ENCODE assay signal across 16 cellular contexts in genomic region chr11:45483361-45483760, GRCh38.
DNase-seq lines count a peak whose midpoint lies in the region; ATAC-seq and TF ChIP-seq lines count a peak whose summit lies in the region.
"Had no signal": no experiment of that assay in that cellular context is flagged by ENCODE, and none has a peak within 500 bp of the region (broad histone marks: within the 10 kb centered on the region; RNA-seq: fewer than 3 reads in every experiment).

No MANE protein-coding gene starts in this region.

- CTCF ChIA-PET in PC-3 (lab: Charles Lee): no interaction called here

- no TSS peak for BruUV-seq in PC-3 (replicated peaks; lab: Mats Ljungman, UMichigan)

- no peak overlapping the region for H3K9ac ChIP-seq in endodermal cell (ENCODE audit: extremely low read depth, low read length, poor library complexity, severe bottlenecking)
- H3K9ac ChIP-seq in neural progenitor cell: no peak overlapping the region
- H3K9ac ChIP-seq in PC-3 (ENCODE audit: low read length): no peak overlapping the region

- no peaks in the 10 kb centered on the region for H3K9me3 ChIP-seq in RWPE2 (ENCODE audit: severe bottlenecking)
- H3K9me3 ChIP-seq in endodermal cell (ENCODE audit: control insufficient read depth, low read length): no peaks in the 10 kb centered on the region
- no peaks in the 10 kb centered on the region for H3K9me3 ChIP-seq in neural progenitor cell (ENCODE audit: low read depth)
- H3K9me3 ChIP-seq in sigmoid colon: no peaks in the 10 kb centered on the region
- no peaks in the 10 kb centered on the region for H3K9me3 ChIP-seq in PC-3 (ENCODE audit: low read length)
- H3K9me3 ChIP-seq: Caco-2 had no signal

- H3K9me2 ChIP-seq in PC-3 (replicated peaks; ENCODE audit: low read length): no peaks in the 10 kb centered on the region

- peak; percentile 20 for DNase-seq in RWPE2 (ENCODE audit: low spot score)
- peak; percentile 26 for DNase-seq in endodermal cell
- no peak for DNase-seq in neural progenitor cell (ENCODE audit: low spot score)
- peak; percentile 35 for DNase-seq in sigmoid colon
- DNase-seq in PC-3: no peak
- DNase-seq in medulla oblongata (ENCODE audit: extremely low spot score): no peak
- no peak for DNase-seq in CD14-positive monocyte (ENCODE audit: low spot score)
- no peak for DNase-seq in NCI-H1048 (lab: John Stamatoyannopoulos, UW)
- DNase-seq: C1 segment of cervical spinal cord; Caco-2; CD4-positive, CD25-positive, alpha-beta regulatory T cell; CD8-positive, alpha-beta T cell; DMS153; DND-41; H7 had no signal

- H3K36me3 ChIP-seq in RWPE2 (ENCODE audit: low read depth): no peaks in the 10 kb centered on the region
- H3K36me3 ChIP-seq in endodermal cell (ENCODE audit: control insufficient read depth, insufficient read depth, low read length): no peaks in the 10 kb centered on the region
- H3K36me3 ChIP-seq in neural progenitor cell: no peaks in the 10 kb centered on the region
- H3K36me3 ChIP-seq in sigmoid colon: no peaks in the 10 kb centered on the region
- H3K36me3 ChIP-seq in PC-3 (ENCODE audit: low read depth, low read length): no peaks in the 10 kb centered on the region

- TF ChIP-seq CTCF in RWPE2 (IDR thresholded peaks at IDR 0.05; ENCODE audit: poor library complexity, severe bottlenecking) (no peak), endodermal cell (conservative IDR thresholded peaks at IDR 0.05) (no peak), neural progenitor cell (IDR thresholded peaks at IDR 0.05) (no peak), sigmoid colon (IDR thresholded peaks at IDR 0.05) (no peak), PC-3 (conservative IDR thresholded peaks at IDR 0.05; ENCODE audit: low read depth, low read length) (no peak), CD14-positive monocyte (IDR thresholded peaks at IDR 0.05) (no peak)

- H3K4me3 Mint-ChIP-seq in endodermal cell (no peak overlapping the region), neural progenitor cell (no peak overlapping the region), CD14-positive monocyte (no peak overlapping the region)
- H3K4me3 Mint-ChIP-seq: CD4-positive, CD25-positive, alpha-beta regulatory T cell; CD8-positive, alpha-beta T cell had no signal

- H3K4me3 ChIP-seq in RWPE2 (ENCODE audit: severe bottlenecking) (no peak overlapping the region), endodermal cell (ENCODE audit: low read length) (no peak overlapping the region), neural progenitor cell (no peak overlapping the region), sigmoid colon (no peak overlapping the region), PC-3 (ENCODE audit: low read length) (no peak overlapping the region)

- H3K27me3 ChIP-seq in RWPE2 (ENCODE audit: insufficient read depth, poor library complexity, severe bottlenecking): peaks cover 6% of the 10 kb centered on the region
- peaks cover under 1% of the 10 kb centered on the region for H3K27me3 ChIP-seq in endodermal cell (ENCODE audit: control insufficient read depth, insufficient read depth, low read length, poor library complexity, severe bottlenecking)
- H3K27me3 ChIP-seq in neural progenitor cell: peaks cover 8% of the 10 kb centered on the region
- H3K27me3 ChIP-seq in sigmoid colon: peaks cover 0 to 36% (median 17%) of the 10 kb centered on the region in 3 donors
- H3K27me3 ChIP-seq in PC-3 (ENCODE audit: low read length): peaks cover 40% of the 10 kb centered on the region

- no peaks in the 10 kb centered on the region for H3K4me1 Mint-ChIP-seq in endodermal cell
- H3K4me1 Mint-ChIP-seq in neural progenitor cell: peaks cover 25% of the 10 kb centered on the region
- H3K4me1 Mint-ChIP-seq in CD14-positive monocyte: no peaks in the 10 kb centered on the region
- H3K4me1 Mint-ChIP-seq: CD4-positive, CD25-positive, alpha-beta regulatory T cell had no signal

- WGBS in endodermal cell (ENCODE audit: insufficient coverage in 1 of 2, insufficient read length in 1 of 2), 2 experiments: 97 to 100% methylated on average over 2 to 4 of the region's 4 CpGs
- WGBS in sigmoid colon, 2 donors: 94% methylated on average over 4 of the region's 4 CpGs

- H4K20me1 ChIP-seq in neural progenitor cell (ENCODE audit: low read depth): no peaks in the 10 kb centered on the region
- no peaks in the 10 kb centered on the region for H4K20me1 ChIP-seq in PC-3 (ENCODE audit: low read length)

- no peak for TF ChIP-seq POLR2A in sigmoid colon (IDR thresholded peaks at IDR 0.05)

- no peaks in the 10 kb centered on the region for H3K4me1 ChIP-seq in RWPE2 (ENCODE audit: insufficient read depth, poor library complexity, severe bottlenecking)
- no peaks in the 10 kb centered on the region for H3K4me1 ChIP-seq in endodermal cell (ENCODE audit: control insufficient read depth, insufficient read depth, low read length)
- H3K4me1 ChIP-seq in neural progenitor cell: no peaks in the 10 kb centered on the region
- H3K4me1 ChIP-seq in sigmoid colon: no peaks in the 10 kb centered on the region
- no peaks in the 10 kb centered on the region for H3K4me1 ChIP-seq in PC-3 (ENCODE audit: insufficient read depth, low read length)
- H3K4me1 ChIP-seq: Caco-2 had no signal

- POLR2A ChIA-PET in PC-3 (lab: Charles Lee; ENCODE audit: unreplicated experiment): no interaction called here

- H3K27ac Mint-ChIP-seq in endodermal cell: no peak overlapping the region
- H3K27ac Mint-ChIP-seq in neural progenitor cell: peak overlapping the region; percentile 14
- H3K27ac Mint-ChIP-seq in CD14-positive monocyte: no peak overlapping the region
- H3K27ac Mint-ChIP-seq: CD8-positive, alpha-beta T cell had no signal

- H3F3A ChIP-seq in neural progenitor cell (ENCODE audit: low read depth): no peaks in the 10 kb centered on the region
- no peaks in the 10 kb centered on the region for H3F3A ChIP-seq in PC-3 (ENCODE audit: low read length, unreplicated experiment)

- H2AFZ ChIP-seq in neural progenitor cell (replicated peaks) (no peak overlapping the region), PC-3 (ENCODE audit: low read length) (no peak overlapping the region)

- intact Hi-C loops in sigmoid colon (cut with DNase I): no loop called here
- intact Hi-C loops in PC-3 (cut with micrococcal nuclease): no loop called here
- intact Hi-C loops in CD14-positive monocyte (cut with micrococcal nuclease): no loop called here

- ATAC-seq in RWPE2 (ENCODE audit: low read depth) (no peak), PC-3 (no peak)
- ATAC-seq: CD8-positive, alpha-beta T cell; HCT116 had no signal

- H3K27ac ChIP-seq in RWPE2 (ENCODE audit: poor library complexity, severe bottlenecking): no peak overlapping the region
- H3K27ac ChIP-seq in endodermal cell (ENCODE audit: low read depth, low read length): no peak overlapping the region
- no peak overlapping the region for H3K27ac ChIP-seq in neural progenitor cell
- no peak overlapping the region for H3K27ac ChIP-seq in sigmoid colon
- H3K27ac ChIP-seq in PC-3 (ENCODE audit: low read length): no peak overlapping the region

- no peaks in the 10 kb centered on the region for H3K36me3 Mint-ChIP-seq in endodermal cell (ENCODE audit: low read depth)
- H3K36me3 Mint-ChIP-seq in neural progenitor cell: no peaks in the 10 kb centered on the region
- no peaks in the 10 kb centered on the region for H3K36me3 Mint-ChIP-seq in CD14-positive monocyte
- H3K36me3 Mint-ChIP-seq: CD4-positive, CD25-positive, alpha-beta regulatory T cell; CD8-positive, alpha-beta T cell had no signal

- H3K27me3 Mint-ChIP-seq in endodermal cell (ENCODE audit: insufficient read depth) (peaks cover 12% of the 10 kb centered on the region), neural progenitor cell (ENCODE audit: insufficient read depth, low read depth) (peaks cover 16% of the 10 kb centered on the region), CD14-positive monocyte (ENCODE audit: low read depth in 3 of 3) (peaks cover 6 to 27% (median 18%) of the 10 kb centered on the region in 3 donors)

- no peaks in the 10 kb centered on the region for H3K79me2 ChIP-seq in neural progenitor cell (ENCODE audit: low read depth)
- H3K79me2 ChIP-seq in PC-3 (ENCODE audit: low read length): no peaks in the 10 kb centered on the region

- H3K4me2 ChIP-seq in neural progenitor cell (no peak overlapping the region), PC-3 (ENCODE audit: low read length) (no peak overlapping the region)

- H3K9me3 Mint-ChIP-seq in endodermal cell (no peaks in the 10 kb centered on the region), neural progenitor cell (no peaks in the 10 kb centered on the region), CD14-positive monocyte (no peaks in the 10 kb centered on the region)
- H3K9me3 Mint-ChIP-seq: CD8-positive, alpha-beta T cell had no signal

- no peak for TF ChIP-seq EP300 in sigmoid colon (IDR thresholded peaks at IDR 0.05)

Comparison
In these comparisons a context has a peak if more than half of its experiments do, and no peak if none do; other contexts are left out.
1. DNase-seq: peak in RWPE2 (single experiment), endodermal cell (single experiment) and sigmoid colon (single experiment); none in neural progenitor cell (single experiment), PC-3 (single experiment), medulla oblongata (single experiment), CD14-positive monocyte (single experiment) and NCI-H1048 (single experiment).